ENCODE assay signal across 18 cellular contexts in genomic region chr7:134462337-134462925, GRCh38. TPM values are rescaled to one million over a fixed set of nuclear protein-coding genes. Genes with fewer than 3 reads are reported as not detected.
DNase-seq lines count a peak whose midpoint lies in the region; ATAC-seq and TF ChIP-seq lines count a peak whose summit lies in the region.
"Had no signal": no experiment of that assay in that cellular context is flagged by ENCODE, and none has a peak within 500 bp of the region (broad histone marks: within the 10 kb centered on the region; RNA-seq: fewer than 3 reads in every experiment).

No MANE protein-coding gene starts in this region.

- H3K27me3 Mint-ChIP-seq in mesothelial cell of epicardium (ENCODE audit: low read depth) = no peaks in the 10 kb centered on the region
- H3K27me3 Mint-ChIP-seq: CD4-positive, alpha-beta memory T cell; naive thymus-derived CD8-positive, alpha-beta T cell had no signal

- ATAC-seq in GM19023 (IDR thresholded peaks at IDR 0.05; ENCODE audit: unreplicated experiment) = no peak
- ATAC-seq in GM21526 (IDR thresholded peaks at IDR 0.05; ENCODE audit: low FRiP score, unreplicated experiment) = no peak
- ATAC-seq: naive thymus-derived CD8-positive, alpha-beta T cell; stimulated activated effector memory CD8-positive, alpha-beta T cell treated with anti-CD3 and anti-CD28 coated beads, Interleukin-12 subunit alpha, Interleukin-12 subunit beta, amount 100 ng/mL, for 72 hours had no signal

- no peak for TF ChIP-seq CTCF in BJ (IDR thresholded peaks at IDR 0.05; ENCODE audit: insufficient read depth, low read depth, low read length)
- no peak for TF ChIP-seq CTCF in choroid plexus epithelial cell (conservative IDR thresholded peaks at IDR 0.05; ENCODE audit: low read depth, low read length)
- TF ChIP-seq CTCF in mesothelial cell of epicardium (IDR thresholded peaks at IDR 0.05; ENCODE audit: unreplicated experiment) = no peak

- H3K4me3 ChIP-seq in BJ (ENCODE audit: low read depth, low read length) (no peak overlapping the region), choroid plexus epithelial cell (ENCODE audit: low read depth, low read length) (no peak overlapping the region)

- peaks cover 9% of the 10 kb centered on the region for H3K36me3 Mint-ChIP-seq in mesothelial cell of epicardium
- H3K36me3 Mint-ChIP-seq: stimulated activated effector memory CD8-positive, alpha-beta T cell treated with anti-CD3 and anti-CD28 coated beads, Interleukin-12 subunit alpha, Interleukin-12 subunit beta, amount 100 ng/mL, for 72 hours had no signal

- CTCF ChIA-PET in BJ (lab: Yijun Ruan, JAX) = interaction anchor here (0.9 to 3.0 kb wide), 6 partner anchors 9 to 146 kb away, joined by 3 to 10 read pairs (median 5); partner anchors contain the start of gene SLC35B4

- H3K9me3 Mint-ChIP-seq in mesothelial cell of epicardium = peaks cover 19% of the 10 kb centered on the region

- H3K4me3 Mint-ChIP-seq in mesothelial cell of epicardium = no peak overlapping the region
- H3K4me3 Mint-ChIP-seq: CD4-positive, alpha-beta memory T cell; dendritic cell treated with granulocyte-macrophage colony-stimulating factor and Interleukin-4, amounts not matched to agents 40 ng/mL and 50 ng/mL, for 4 days; naive thymus-derived CD8-positive, alpha-beta T cell; stimulated activated effector memory CD8-positive, alpha-beta T cell treated with anti-CD3 and anti-CD28 coated beads, Interleukin-12 subunit alpha, Interleukin-12 subunit beta, amount 100 ng/mL, for 72 hours had no signal

- H3K4me1 Mint-ChIP-seq in mesothelial cell of epicardium = peaks cover 11% of the 10 kb centered on the region

- no peaks in the 10 kb centered on the region for H3K36me3 ChIP-seq in BJ (ENCODE audit: control insufficient read depth, insufficient read depth, low read length)

- POLR2A ChIA-PET in BJ (lab: Charles Lee) = no interaction called here

- DNase-seq in BJ (ENCODE audit: low read depth) = peak; percentile 45
- peak; percentile 86 for DNase-seq in LHCN-M2 (ENCODE audit: low read depth)
- peak; percentile 88 for DNase-seq in choroid plexus epithelial cell (ENCODE audit: low read depth)
- peak; percentile 71 for DNase-seq in myocyte (ENCODE audit: low read depth)
- no peak for DNase-seq in mesothelial cell of epicardium (ENCODE audit: low spot score in 2 of 2, unreplicated experiment in 2 of 2)
- no peak for DNase-seq in NCI-H69 (lab: John Stamatoyannopoulos, UW)
- DNase-seq: activated naive CD4-positive, alpha-beta T cell treated with Interleukin-2 at 50 U/mL for 16 hours; CD4-positive, alpha-beta memory T cell; naive thymus-derived CD8-positive, alpha-beta T cell; NCI-H1694; NCI-H526 treated with DMSO at 0.1 percent for 48 hours; retina; Right ventricle myocardium superior; stimulated activated CD4-positive, alpha-beta T cell treated with anti-CD3 and anti-CD28 coated beads, Interleukin-2, amount 100 ng/mL, for 48 hours had no signal

- no peak overlapping the region for H3K27ac Mint-ChIP-seq in mesothelial cell of epicardium
- H3K27ac Mint-ChIP-seq: CD4-positive, alpha-beta memory T cell; dendritic cell treated with granulocyte-macrophage colony-stimulating factor and Interleukin-4, amounts not matched to agents 40 ng/mL and 50 ng/mL, for 4 days; naive thymus-derived CD8-positive, alpha-beta T cell; stimulated activated effector memory CD8-positive, alpha-beta T cell treated with anti-CD3 and anti-CD28 coated beads, Interleukin-12 subunit alpha, Interleukin-12 subunit beta, amount 100 ng/mL, for 72 hours had no signal

- H3K27me3 ChIP-seq in BJ (ENCODE audit: control insufficient read depth, insufficient read depth, low read length) = no peaks in the 10 kb centered on the region

RNA-seq across cellular contexts. Expression of gene AKR1B1, which starts 3.5 kb away (rescaled TPM):
- polyA plus RNA-seq in BJ (2011; rRNA removed) = 257 and 331 TPM in 2 replicates
- polyA minus RNA-seq in BJ (2011; rRNA and poly(A)+ RNA removed) = 55.7 and 74.8 TPM in 2 replicates
- total RNA-seq in LHCN-M2 (2014; rRNA removed) (126 and 146 TPM in 2 replicates), myocyte (151 and 157 TPM in 2 replicates), mesothelial cell of epicardium (91.9 to 97.5 TPM (median 95.8 TPM) in 3 replicates)
- polyA plus RNA-seq in LHCN-M2 (2012) = 481 TPM
- polyA plus RNA-seq in myocyte (2012) = 239 TPM

Comparison
In these comparisons a context has a peak if more than half of its experiments do, and no peak if none do; other contexts are left out.
1. DNase-seq: peak in BJ (single experiment), LHCN-M2 (single experiment), choroid plexus epithelial cell (single experiment) and myocyte (single experiment); none in mesothelial cell of epicardium (0 of 2) and NCI-H69 (single experiment).